1 cellular context compared by ENCODE assay signal in genomic region chr7:105131033-105131656, GRCh38.
TF ChIP-seq lines count a peak whose summit lies in the region.

No MANE protein-coding gene starts in this region.

TF ChIP-seq in K562, 482 proteins besides CTCF, POLR2A, EP300 and RAD21 (continued from another document and continues in another):
- TF ChIP-seq RREB1 (CRISPR knock-in tag; IDR thresholded peaks at IDR 0.05) (no peak), LCOR (CRISPR knock-in tag; IDR thresholded peaks at IDR 0.05) (peak; percentile 52; the same call in 1 of the 2 replicates), PCBP2 (IDR thresholded peaks at IDR 0.05; ENCODE audit: low read depth, low read length, poor library complexity, severe bottlenecking) (no peak), E2F5 (CRISPR knock-in tag; IDR thresholded peaks at IDR 0.05) (0 out of 2 replicates have a peak, but pooled peaks have one; percentile 26), ZNF165 (CRISPR knock-in tag; IDR thresholded peaks at IDR 0.05; ENCODE audit: borderline replicate concordance) (no peak), EWSR1 (IDR thresholded peaks at IDR 0.05; ENCODE audit: borderline replicate concordance, low read depth, partially characterized antibody) (no peak), DPF2 (IDR thresholded peaks at IDR 0.05) (peak; percentile 88), NFIX (CRISPR knock-in tag; IDR thresholded peaks at IDR 0.05; ENCODE audit: low read depth) (no peak), ZNF586 (CRISPR knock-in tag; conservative IDR thresholded peaks at IDR 0.05) (no peak), ZNF695 (CRISPR knock-in tag; IDR thresholded peaks at IDR 0.05) (no peak), YY1 (IDR thresholded peaks at IDR 0.05; ENCODE audit: borderline replicate concordance in 1 of 3, control insufficient read depth in 1 of 3, extremely low read depth in 1 of 3, insufficient read depth in 3 of 3, insufficient read length in 1 of 3, insufficient replicate concordance in 2 of 3, low read depth in 1 of 3, low read length in 2 of 3) (peak; percentile 38 to 94 (median 80)), ZFP91 (CRISPR knock-in tag; IDR thresholded peaks at IDR 0.05) (peak; percentile 17; the same call in 1 of the 2 replicates), HNRNPK (IDR thresholded peaks at IDR 0.05; ENCODE audit: low read depth, low read length, poor library complexity, severe bottlenecking) (no peak), PTTG1 (tag; IDR thresholded peaks at IDR 0.05; ENCODE audit: low read depth) (no peak), HNRNPL (IDR thresholded peaks at IDR 0.05; ENCODE audit: low read depth, low read length) (no peak), NFXL1 (CRISPR knock-in tag; IDR thresholded peaks at IDR 0.05) (no peak), ZFP1 (CRISPR knock-in tag; IDR thresholded peaks at IDR 0.05) (no peak), HMG20A (CRISPR knock-in tag; conservative IDR thresholded peaks at IDR 0.05) (no peak), SP1 (CRISPR knock-in tag; IDR thresholded peaks at IDR 0.05) (no peak), JUND (IDR thresholded peaks at IDR 0.05; ENCODE audit: borderline replicate concordance, low read depth, low read length) (peak; percentile 76; the same call in 1 of the 2 replicates), JUND (tag; IDR thresholded peaks at IDR 0.05; ENCODE audit: borderline replicate concordance, low read depth, low read length) (peak; percentile 81; the same call in 2 of the 3 replicates), E4F1 (CRISPR knock-in tag; IDR thresholded peaks at IDR 0.05; ENCODE audit: borderline replicate concordance) (no peak), MEF2D (tag; conservative IDR thresholded peaks at IDR 0.05; ENCODE audit: low read depth) (0 out of 2 replicates have a peak, but pooled peaks have one; percentile 43), TOE1 (IDR thresholded peaks at IDR 0.05; ENCODE audit: borderline replicate concordance) (0 out of 2 replicates have a peak, but pooled peaks have one; percentile 17), TOE1 (CRISPR knock-in tag; IDR thresholded peaks at IDR 0.05; ENCODE audit: borderline replicate concordance, low read depth) (no peak), E2F6 (IDR thresholded peaks at IDR 0.05; ENCODE audit: borderline replicate concordance in 1 of 2, extremely low read depth in 1 of 2, insufficient read depth in 1 of 2, insufficient read length in 1 of 2, low read depth in 1 of 2, low read length in 1 of 2, poor library complexity in 1 of 2, severe bottlenecking in 1 of 2) (peak; percentile 26 to 59), MAFK (IDR thresholded peaks at IDR 0.05; ENCODE audit: low read length) (peak; percentile 87), BRF1 (IDR thresholded peaks at IDR 0.05; ENCODE audit: borderline replicate concordance, extremely low read depth, insufficient read length) (no peak), ETV1 (tag; conservative IDR thresholded peaks at IDR 0.05; ENCODE audit: low read depth) (peak; percentile 82), SNIP1 (IDR thresholded peaks at IDR 0.05; ENCODE audit: low read depth) (no peak), CBFA2T3 (IDR thresholded peaks at IDR 0.05) (peak; percentile 63), ESRRA (IDR thresholded peaks at IDR 0.05; ENCODE audit: borderline replicate concordance, low read depth) (peak; percentile 31; the same call in 1 of the 2 replicates), FOXK1 (CRISPR knock-in tag; IDR thresholded peaks at IDR 0.05; ENCODE audit: borderline replicate concordance) (no peak), MGA (IDR thresholded peaks at IDR 0.05) (peak; percentile 92), ZNF707 (CRISPR knock-in tag; conservative IDR thresholded peaks at IDR 0.05) (no peak), YBX1 (IDR thresholded peaks at IDR 0.05) (no peak)
